1 cellular context compared by ENCODE assay signal in genomic region chr19:13731147-13731964, GRCh38.
TF ChIP-seq lines count a peak whose summit lies in the region.

No MANE protein-coding gene starts in this region.

TF ChIP-seq in HepG2, 621 proteins besides CTCF, POLR2A, EP300 and RAD21 (continued from another document and continues in another):
- TF ChIP-seq, protein P1, sequence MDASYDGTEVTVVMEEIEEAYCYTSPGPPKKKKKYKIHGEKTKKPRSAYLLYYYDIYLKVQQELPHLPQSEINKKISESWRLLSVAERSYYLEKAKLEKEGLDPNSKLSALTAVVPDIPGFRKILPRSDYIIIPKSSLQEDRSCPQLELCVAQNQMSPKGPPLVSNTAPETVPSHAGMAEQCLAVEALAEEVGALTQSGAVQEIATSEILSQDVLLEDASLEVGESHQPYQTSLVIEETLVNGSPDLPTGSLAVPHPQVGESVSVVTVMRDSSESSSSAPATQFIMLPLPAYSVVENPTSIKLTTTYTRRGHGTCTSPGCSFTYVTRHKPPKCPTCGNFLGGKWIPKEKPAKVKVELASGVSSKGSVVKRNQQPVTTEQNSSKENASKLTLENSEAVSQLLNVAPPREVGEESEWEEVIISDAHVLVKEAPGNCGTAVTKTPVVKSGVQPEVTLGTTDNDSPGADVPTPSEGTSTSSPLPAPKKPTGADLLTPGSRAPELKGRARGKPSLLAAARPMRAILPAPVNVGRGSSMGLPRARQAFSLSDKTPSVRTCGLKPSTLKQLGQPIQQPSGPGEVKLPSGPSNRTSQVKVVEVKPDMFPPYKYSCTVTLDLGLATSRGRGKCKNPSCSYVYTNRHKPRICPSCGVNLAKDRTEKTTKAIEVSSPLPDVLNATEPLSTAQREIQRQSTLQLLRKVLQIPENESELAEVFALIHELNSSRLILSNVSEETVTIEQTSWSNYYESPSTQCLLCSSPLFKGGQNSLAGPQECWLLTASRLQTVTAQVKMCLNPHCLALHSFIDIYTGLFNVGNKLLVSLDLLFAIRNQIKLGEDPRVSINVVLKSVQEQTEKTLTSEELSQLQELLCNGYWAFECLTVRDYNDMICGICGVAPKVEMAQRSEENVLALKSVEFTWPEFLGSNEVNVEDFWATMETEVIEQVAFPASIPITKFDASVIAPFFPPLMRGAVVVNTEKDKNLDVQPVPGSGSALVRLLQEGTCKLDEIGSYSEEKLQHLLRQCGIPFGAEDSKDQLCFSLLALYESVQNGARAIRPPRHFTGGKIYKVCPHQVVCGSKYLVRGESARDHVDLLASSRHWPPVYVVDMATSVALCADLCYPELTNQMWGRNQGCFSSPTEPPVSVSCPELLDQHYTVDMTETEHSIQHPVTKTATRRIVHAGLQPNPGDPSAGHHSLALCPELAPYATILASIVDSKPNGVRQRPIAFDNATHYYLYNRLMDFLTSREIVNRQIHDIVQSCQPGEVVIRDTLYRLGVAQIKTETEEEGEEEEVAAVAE (CRISPR knock-in tag; IDR thresholded peaks at IDR 0.05; ENCODE audit: borderline replicate concordance) = no peak
- no peak for TF ChIP-seq NFIC (IDR thresholded peaks at IDR 0.05; ENCODE audit: low read length)
- peak; percentile 80 for TF ChIP-seq FOSL2 (CRISPR knock-in tag; IDR thresholded peaks at IDR 0.05)
- 0 out of 2 replicates have a peak, but pooled peaks have one; percentile 29 for TF ChIP-seq EED (CRISPR knock-in tag; IDR thresholded peaks at IDR 0.05)
- TF ChIP-seq ZNF879 (CRISPR knock-in tag; IDR thresholded peaks at IDR 0.05) = no peak
- TF ChIP-seq NFATC3 (CRISPR knock-in tag; IDR thresholded peaks at IDR 0.05) = no peak
- no peak for TF ChIP-seq ZSCAN12 (CRISPR knock-in tag; IDR thresholded peaks at IDR 0.05)
- TF ChIP-seq SCMH1 (CRISPR knock-in tag; IDR thresholded peaks at IDR 0.05; ENCODE audit: borderline replicate concordance) = no peak
- TF ChIP-seq PCBP2 (optimal IDR thresholded peaks at IDR 0.05; ENCODE audit: low read depth, low read length, poor library complexity, severe bottlenecking) = no peak
- TF ChIP-seq SRF (IDR thresholded peaks at IDR 0.05; ENCODE audit: low read depth, low read length) = no peak
- TF ChIP-seq MZF1 (CRISPR knock-in tag; IDR thresholded peaks at IDR 0.05; ENCODE audit: borderline replicate concordance) = no peak
- TF ChIP-seq IRX3 (CRISPR knock-in tag; IDR thresholded peaks at IDR 0.05; ENCODE audit: borderline replicate concordance, low read depth) = no peak
- TF ChIP-seq RARA (CRISPR knock-in tag; IDR thresholded peaks at IDR 0.05) = no peak
- TF ChIP-seq STAT6 (CRISPR knock-in tag; IDR thresholded peaks at IDR 0.05; ENCODE audit: borderline replicate concordance) = peak; percentile 75; the same call in 1 of the 2 replicates
- TF ChIP-seq GMEB2 (CRISPR knock-in tag; IDR thresholded peaks at IDR 0.05; ENCODE audit: low read depth) = no peak
- no peak for TF ChIP-seq ZNF354B (CRISPR knock-in tag; IDR thresholded peaks at IDR 0.05)
- TF ChIP-seq MAFG (CRISPR knock-in tag; IDR thresholded peaks at IDR 0.05) = no peak
- no peak for TF ChIP-seq ZNF33B (CRISPR knock-in tag; IDR thresholded peaks at IDR 0.05)
- TF ChIP-seq, protein P2, sequence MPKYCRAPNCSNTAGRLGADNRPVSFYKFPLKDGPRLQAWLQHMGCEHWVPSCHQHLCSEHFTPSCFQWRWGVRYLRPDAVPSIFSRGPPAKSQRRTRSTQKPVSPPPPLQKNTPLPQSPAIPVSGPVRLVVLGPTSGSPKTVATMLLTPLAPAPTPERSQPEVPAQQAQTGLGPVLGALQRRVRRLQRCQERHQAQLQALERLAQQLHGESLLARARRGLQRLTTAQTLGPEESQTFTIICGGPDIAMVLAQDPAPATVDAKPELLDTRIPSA (CRISPR knock-in tag; IDR thresholded peaks at IDR 0.05; ENCODE audit: borderline replicate concordance) = no peak
- TF ChIP-seq ZNF841 (CRISPR knock-in tag; IDR thresholded peaks at IDR 0.05; ENCODE audit: borderline replicate concordance) = no peak
- 0 out of 2 replicates have a peak, but pooled peaks have one; percentile 26 for TF ChIP-seq ZSCAN20 (CRISPR knock-in tag; IDR thresholded peaks at IDR 0.05; ENCODE audit: borderline replicate concordance)
- no peak; the same call in 1 of the 2 replicates for TF ChIP-seq NCOA2 (CRISPR knock-in tag; IDR thresholded peaks at IDR 0.05)
- TF ChIP-seq SMYD3 (CRISPR knock-in tag; IDR thresholded peaks at IDR 0.05) = no peak
- no peak for TF ChIP-seq ISX (CRISPR knock-in tag; conservative IDR thresholded peaks at IDR 0.05)
- TF ChIP-seq MATR3 (CRISPR knock-in tag; IDR thresholded peaks at IDR 0.05) = no peak
- TF ChIP-seq ZNF556 (CRISPR knock-in tag; IDR thresholded peaks at IDR 0.05; ENCODE audit: borderline replicate concordance) = no peak
- no peak for TF ChIP-seq ZNF674 (CRISPR knock-in tag; IDR thresholded peaks at IDR 0.05; ENCODE audit: low read depth)
- TF ChIP-seq MED13 (CRISPR knock-in tag; IDR thresholded peaks at IDR 0.05) = no peak
- no peak for TF ChIP-seq ZNF720 (CRISPR knock-in tag; IDR thresholded peaks at IDR 0.05)
- TF ChIP-seq, protein P3, sequence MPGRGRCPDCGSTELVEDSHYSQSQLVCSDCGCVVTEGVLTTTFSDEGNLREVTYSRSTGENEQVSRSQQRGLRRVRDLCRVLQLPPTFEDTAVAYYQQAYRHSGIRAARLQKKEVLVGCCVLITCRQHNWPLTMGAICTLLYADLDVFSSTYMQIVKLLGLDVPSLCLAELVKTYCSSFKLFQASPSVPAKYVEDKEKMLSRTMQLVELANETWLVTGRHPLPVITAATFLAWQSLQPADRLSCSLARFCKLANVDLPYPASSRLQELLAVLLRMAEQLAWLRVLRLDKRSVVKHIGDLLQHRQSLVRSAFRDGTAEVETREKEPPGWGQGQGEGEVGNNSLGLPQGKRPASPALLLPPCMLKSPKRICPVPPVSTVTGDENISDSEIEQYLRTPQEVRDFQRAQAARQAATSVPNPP (CRISPR knock-in tag; IDR thresholded peaks at IDR 0.05) = no peak
- TF ChIP-seq ARHGAP35 (CRISPR knock-in tag; IDR thresholded peaks at IDR 0.05; ENCODE audit: borderline replicate concordance) = peak; percentile 40; the same call in 1 of the 2 replicates
- no peak for TF ChIP-seq ZNF703 (CRISPR knock-in tag; IDR thresholded peaks at IDR 0.05; ENCODE audit: borderline replicate concordance)
- TF ChIP-seq ZNF260 (CRISPR knock-in tag; IDR thresholded peaks at IDR 0.05; ENCODE audit: borderline replicate concordance, low read depth) = no peak
- no peak for TF ChIP-seq ZNF616 (CRISPR knock-in tag; IDR thresholded peaks at IDR 0.05; ENCODE audit: low read depth)
- no peak; the same call in 1 of the 2 replicates for TF ChIP-seq ZKSCAN8 (CRISPR knock-in tag; IDR thresholded peaks at IDR 0.05; ENCODE audit: borderline replicate concordance)
- TF ChIP-seq ZNF615 (CRISPR knock-in tag; IDR thresholded peaks at IDR 0.05; ENCODE audit: borderline replicate concordance) = no peak; the same call in 1 of the 2 replicates
- TF ChIP-seq SUZ12 (IDR thresholded peaks at IDR 0.05; ENCODE audit: low read depth, low read length) = peak; percentile 60
- TF ChIP-seq KAT8 (CRISPR knock-in tag; IDR thresholded peaks at IDR 0.05) = peak; percentile 65
- no peak for TF ChIP-seq NR2F2 (IDR thresholded peaks at IDR 0.05; ENCODE audit: borderline replicate concordance, low read depth)
- TF ChIP-seq, protein P4, sequence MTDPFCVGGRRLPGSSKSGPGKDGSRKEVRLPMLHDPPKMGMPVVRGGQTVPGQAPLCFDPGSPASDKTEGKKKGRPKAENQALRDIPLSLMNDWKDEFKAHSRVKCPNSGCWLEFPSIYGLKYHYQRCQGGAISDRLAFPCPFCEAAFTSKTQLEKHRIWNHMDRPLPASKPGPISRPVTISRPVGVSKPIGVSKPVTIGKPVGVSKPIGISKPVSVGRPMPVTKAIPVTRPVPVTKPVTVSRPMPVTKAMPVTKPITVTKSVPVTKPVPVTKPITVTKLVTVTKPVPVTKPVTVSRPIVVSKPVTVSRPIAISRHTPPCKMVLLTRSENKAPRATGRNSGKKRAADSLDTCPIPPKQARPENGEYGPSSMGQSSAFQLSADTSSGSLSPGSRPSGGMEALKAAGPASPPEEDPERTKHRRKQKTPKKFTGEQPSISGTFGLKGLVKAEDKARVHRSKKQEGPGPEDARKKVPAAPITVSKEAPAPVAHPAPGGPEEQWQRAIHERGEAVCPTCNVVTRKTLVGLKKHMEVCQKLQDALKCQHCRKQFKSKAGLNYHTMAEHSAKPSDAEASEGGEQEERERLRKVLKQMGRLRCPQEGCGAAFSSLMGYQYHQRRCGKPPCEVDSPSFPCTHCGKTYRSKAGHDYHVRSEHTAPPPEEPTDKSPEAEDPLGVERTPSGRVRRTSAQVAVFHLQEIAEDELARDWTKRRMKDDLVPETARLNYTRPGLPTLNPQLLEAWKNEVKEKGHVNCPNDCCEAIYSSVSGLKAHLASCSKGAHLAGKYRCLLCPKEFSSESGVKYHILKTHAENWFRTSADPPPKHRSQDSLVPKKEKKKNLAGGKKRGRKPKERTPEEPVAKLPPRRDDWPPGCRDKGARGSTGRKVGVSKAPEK (CRISPR knock-in tag; IDR thresholded peaks at IDR 0.05; ENCODE audit: borderline replicate concordance) = no peak
- TF ChIP-seq NFE2L2 (IDR thresholded peaks at IDR 0.05; ENCODE audit: low read length) = no peak
- TF ChIP-seq SMARCE1 (IDR thresholded peaks at IDR 0.05; ENCODE audit: borderline replicate concordance) = no peak
- TF ChIP-seq SAP130 (CRISPR knock-in tag; IDR thresholded peaks at IDR 0.05; ENCODE audit: low read depth) = peak; percentile 82
- TF ChIP-seq HNRNPK (IDR thresholded peaks at IDR 0.05; ENCODE audit: low read depth, low read length, poor library complexity, severe bottlenecking) = no peak
- no peak for TF ChIP-seq ZFP36 (IDR thresholded peaks at IDR 0.05; ENCODE audit: borderline replicate concordance, low read depth, low read length, partially characterized antibody)
- peak; percentile 58; the same call in 1 of the 2 replicates for TF ChIP-seq RFXAP (CRISPR knock-in tag; IDR thresholded peaks at IDR 0.05; ENCODE audit: borderline replicate concordance)
- TF ChIP-seq AGO2 (optimal IDR thresholded peaks at IDR 0.05; ENCODE audit: low read depth, low read length) = no peak
- no peak for TF ChIP-seq ZBTB20 (CRISPR knock-in tag; IDR thresholded peaks at IDR 0.05; ENCODE audit: borderline replicate concordance, low read depth)
- TF ChIP-seq MIER3 (CRISPR knock-in tag; IDR thresholded peaks at IDR 0.05; ENCODE audit: borderline replicate concordance) = peak; percentile 15; the same call in 1 of the 2 replicates
- TF ChIP-seq FOSL1 (CRISPR knock-in tag; IDR thresholded peaks at IDR 0.05; ENCODE audit: borderline replicate concordance) = no peak
- 0 out of 2 replicates have a peak, but pooled peaks have one; percentile 52 for TF ChIP-seq MYC (CRISPR knock-in tag; IDR thresholded peaks at IDR 0.05; ENCODE audit: borderline replicate concordance)
- no peak for TF ChIP-seq ZNF10 (CRISPR knock-in tag; IDR thresholded peaks at IDR 0.05; ENCODE audit: borderline replicate concordance, low read depth)
- TF ChIP-seq NR2F6 (IDR thresholded peaks at IDR 0.05) = no peak
- TF ChIP-seq NR2F6 (CRISPR knock-in tag; IDR thresholded peaks at IDR 0.05) = no peak
- peak; percentile 94; the same call in 1 of the 2 replicates for TF ChIP-seq U2AF2 (IDR thresholded peaks at IDR 0.05; ENCODE audit: low read depth, low read length)
- TF ChIP-seq ZNF12 (CRISPR knock-in tag; IDR thresholded peaks at IDR 0.05) = no peak
- no peak for TF ChIP-seq SALL2 (CRISPR knock-in tag; IDR thresholded peaks at IDR 0.05)
